In genomic region chr11:80097146-80097545, GRCh38 we compare ENCODE assay signal across 24 cellular contexts.
"Had no signal": no experiment of that assay in that cellular context is flagged by ENCODE, and none has a peak within 500 bp of the region (broad histone marks: within the 10 kb centered on the region; RNA-seq: fewer than 3 reads in every experiment).

No MANE protein-coding gene starts in this region.

- H3K36me3 ChIP-seq: WERI-Rb-1 had no signal

- H3K4me1 Mint-ChIP-seq: activated CD4-positive, alpha-beta memory T cell treated with anti-CD3 and anti-CD28 coated beads, Interleukin-2, amount 10 ng/mL, durations not matched to agents 7 days and 5 days; activated CD4-positive, alpha-beta T cell treated with anti-CD3 and anti-CD28 coated beads for 36 hours; activated naive CD4-positive, alpha-beta T cell treated with anti-CD3 and anti-CD28 coated beads, Interleukin-2, amount 10 ng/mL, durations not matched to agents 7 days and 5 days; activated naive CD8-positive, alpha-beta T cell treated with anti-CD3 and anti-CD28 coated beads for 36 hours had no signal

- H3K4me3 Mint-ChIP-seq: activated CD4-positive, alpha-beta memory T cell treated with anti-CD3 and anti-CD28 coated beads, Interleukin-2, amount 10 ng/mL, durations not matched to agents 7 days and 5 days; activated CD4-positive, alpha-beta T cell treated with anti-CD3 and anti-CD28 coated beads for 36 hours; activated naive CD4-positive, alpha-beta T cell treated with anti-CD3 and anti-CD28 coated beads, Interleukin-2, amount 10 ng/mL, durations not matched to agents 7 days and 5 days; activated naive CD8-positive, alpha-beta T cell treated with anti-CD3 and anti-CD28 coated beads for 36 hours had no signal

- H3K27ac Mint-ChIP-seq: activated CD4-positive, alpha-beta memory T cell treated with anti-CD3 and anti-CD28 coated beads, Interleukin-2, amount 10 ng/mL, durations not matched to agents 7 days and 5 days; activated CD4-positive, alpha-beta T cell treated with anti-CD3 and anti-CD28 coated beads for 36 hours; activated naive CD4-positive, alpha-beta T cell treated with anti-CD3 and anti-CD28 coated beads, Interleukin-2, amount 10 ng/mL, durations not matched to agents 7 days and 5 days; activated naive CD8-positive, alpha-beta T cell treated with anti-CD3 and anti-CD28 coated beads for 36 hours; activated T-helper 2 cell treated with anti-CD3 and anti-CD28 coated beads, Interferon-gamma antibody, Interleukin-2, Interleukin-4, amounts not matched to agents 10 μg/mL and 5 μg/mL and 100 μg/mL, durations not matched to agents 14 hours and 24 hours and 36 hours had no signal

- H3K36me3 Mint-ChIP-seq: activated naive CD4-positive, alpha-beta T cell treated with anti-CD3 and anti-CD28 coated beads, Interleukin-2, amount 10 ng/mL, durations not matched to agents 7 days and 5 days; activated naive CD8-positive, alpha-beta T cell treated with anti-CD3 and anti-CD28 coated beads for 36 hours had no signal

- DNase-seq: activated CD4-positive, alpha-beta memory T cell treated with anti-CD3 and anti-CD28 coated beads, Interleukin-2, amount 10 ng/mL, durations not matched to agents 7 days and 5 days; activated CD4-positive, alpha-beta T cell treated with anti-CD3 and anti-CD28 coated beads for 36 hours; activated CD4-positive, alpha-beta T cell treated with anti-CD3 and anti-CD28 coated beads, Interleukin-2, amount 50 U/mL, for 1 hour; activated gamma-delta T cell treated with Interleukin-2 at 50 U/mL for 16 hours; activated naive CD4-positive, alpha-beta T cell treated with anti-CD3 and anti-CD28 coated beads, Interleukin-2, amount 10 ng/mL, durations not matched to agents 7 days and 5 days; activated naive CD8-positive, alpha-beta T cell treated with anti-CD3 and anti-CD28 coated beads for 36 hours; activated T-cell treated with anti-CD3 and anti-CD28 coated beads for 4 hours; activated T-cell treated with anti-CD3 and anti-CD28 coated beads, Interleukin-2, amount 50 U/mL, for 48 hours; caudate nucleus; MV-4-11; NCI-H1092 treated with DMSO at 0.1 percent for 48 hours; NCI-H1417 treated with DMSO at 0.1 percent for 48 hours; NCI-H1694; NCI-H2029; NCI-H2107; NCI-H2171 treated with DMSO at 0.1 percent for 48 hours; NCI-H526; NCI-H774; NK-92 treated with Interleukin-12 subunit alpha and Interleukin-12 subunit beta, amount 100 ng/mL, for 24 hours; SHP77 treated with DMSO at 0.1 percent for 48 hours; T-helper 1 cell; WERI-Rb-1 had no signal

- H3K9ac ChIP-seq: KMS-11 had no signal

- H3K4me2 ChIP-seq: KMS-11 had no signal

- H3K27me3 Mint-ChIP-seq: activated CD4-positive, alpha-beta memory T cell treated with anti-CD3 and anti-CD28 coated beads, Interleukin-2, amount 10 ng/mL, durations not matched to agents 7 days and 5 days; activated CD4-positive, alpha-beta T cell treated with anti-CD3 and anti-CD28 coated beads for 36 hours; activated naive CD4-positive, alpha-beta T cell treated with anti-CD3 and anti-CD28 coated beads, Interleukin-2, amount 10 ng/mL, durations not matched to agents 7 days and 5 days; activated naive CD8-positive, alpha-beta T cell treated with anti-CD3 and anti-CD28 coated beads for 36 hours had no signal

- H3K27ac ChIP-seq: KMS-11, WERI-Rb-1 had no signal

- H3K9me3 Mint-ChIP-seq: activated naive CD8-positive, alpha-beta T cell treated with anti-CD3 and anti-CD28 coated beads for 36 hours had no signal
